ENCODE assay signal across 10 cellular contexts in genomic region chr2:101758001-101758400, GRCh38.
DNase-seq lines count a peak whose midpoint lies in the region; ATAC-seq and TF ChIP-seq lines count a peak whose summit lies in the region.
"Had no signal": no experiment of that assay in that cellular context is flagged by ENCODE, and none has a peak within 500 bp of the region (broad histone marks: within the 10 kb centered on the region; RNA-seq: fewer than 3 reads in every experiment).

No MANE protein-coding gene starts in this region.

- POLR2A ChIA-PET in Panc1 (lab: Charles Lee) = no interaction called here

- H3K4me3 ChIP-seq in DOHH2 (ENCODE audit: low read length) (no peak overlapping the region), Panc1 (ENCODE audit: low read depth in 2 of 2, low read length in 2 of 2) (no peak overlapping the region)

- H3F3A ChIP-seq in DOHH2 (ENCODE audit: control insufficient read depth, insufficient read depth) = peaks cover 25% of the 10 kb centered on the region

- peaks cover 52 to 72% of the 10 kb centered on the region in 2 donors for H3K4me1 Mint-ChIP-seq in immature natural killer cell

- peak overlapping the region in 3 of 5 donors; percentile 22 to 59 (median 39) for H3K4me3 Mint-ChIP-seq in immature natural killer cell

- H4K20me1 ChIP-seq in DOHH2 (ENCODE audit: control insufficient read depth, insufficient read depth, low read depth, low read length) = peaks cover 16% of the 10 kb centered on the region

- DNase-seq in Panc1 (ENCODE audit: low read depth, low spot score) (no peak), immature natural killer cell (no peak), NCI-H1048 (lab: John Stamatoyannopoulos, UW) (no peak), NCI-H1694 (lab: John Stamatoyannopoulos, UW) (no peak), germinal center (ENCODE audit: low spot score) (no peak), sciatic nerve (ENCODE audit: low spot score) (no peak)
- DNase-seq: NCI-H774, occipital lobe had no signal

- H3K36me3 Mint-ChIP-seq in immature natural killer cell = no peaks in the 10 kb centered on the region

- H3K27me3 Mint-ChIP-seq in immature natural killer cell (ENCODE audit: low read depth in 3 of 3) = peaks cover 0 to 3% (median 0%) of the 10 kb centered on the region in 3 donors

- H3K4me2 ChIP-seq in DOHH2 (ENCODE audit: low read length) = peak overlapping the region; percentile 2; the same call in 1 of the 2 replicates

- no peaks in the 10 kb centered on the region for H3K9me2 ChIP-seq in DOHH2 (replicated peaks; ENCODE audit: control insufficient read depth, low read length)

- H3K79me2 ChIP-seq in DOHH2 (ENCODE audit: control insufficient read depth, low read length) = peaks cover 86% of the 10 kb centered on the region

- no peaks in the 10 kb centered on the region for H3K9me3 Mint-ChIP-seq in immature natural killer cell

- peaks cover 11% of the 10 kb centered on the region for H3K36me3 ChIP-seq in DOHH2 (ENCODE audit: control insufficient read depth, low read length)
- no peaks in the 10 kb centered on the region for H3K36me3 ChIP-seq in Panc1 (ENCODE audit: control insufficient read depth, insufficient read depth, low read length)

- in situ Hi-C loops in Panc1 (cut with HindIII; ENCODE audit: low pct_unique_long_range_greater_than_20kb, low sequenced_read_pairs) = no loop called here

- no TSS peak for BruUV-seq in Panc1 (replicated peaks; lab: Mats Ljungman, UMichigan)

- peaks cover 73% of the 10 kb centered on the region for H3K4me1 ChIP-seq in DOHH2 (ENCODE audit: control insufficient read depth, low read length)
- H3K4me1 ChIP-seq in Panc1 (ENCODE audit: control insufficient read depth, insufficient read depth, low read length) = peaks cover 51% of the 10 kb centered on the region

- H3K27ac Mint-ChIP-seq in immature natural killer cell = no peak overlapping the region

- intact Hi-C loops in Panc1 (cut with micrococcal nuclease; ENCODE audit: unreplicated experiment) = no loop called here
- intact Hi-C loops in sciatic nerve (cut with DNase I) = no loop called here

- CTCF ChIA-PET in Panc1 (lab: Charles Lee) = no interaction called here

- ATAC-seq in GM21526 (IDR thresholded peaks at IDR 0.05; ENCODE audit: low FRiP score, unreplicated experiment) (peak; percentile 58), Panc1 (no peak), sciatic nerve (no peak)

- H3K27ac ChIP-seq in DOHH2 (ENCODE audit: low read depth, low read length) (no peak overlapping the region), Panc1 (ENCODE audit: low read length) (peak overlapping the region; percentile 76; the same call in 1 of the 2 replicates)

- H3K9me3 ChIP-seq in DOHH2 (ENCODE audit: control insufficient read depth, insufficient read depth, low read length) = no peaks in the 10 kb centered on the region
- H3K9me3 ChIP-seq in Panc1 (ENCODE audit: control insufficient read depth, insufficient read depth, low read depth, low read length) = no peaks in the 10 kb centered on the region

- TF ChIP-seq CTCF in DOHH2 (IDR thresholded peaks at IDR 0.05; ENCODE audit: low read depth, low read length, poor library complexity, severe bottlenecking) (no peak), Panc1 (IDR thresholded peaks at IDR 0.05) (no peak)

- H3K27me3 ChIP-seq in DOHH2 (ENCODE audit: control insufficient read depth, low read length) (no peaks in the 10 kb centered on the region), Panc1 (ENCODE audit: control insufficient read depth, insufficient read depth, low read length) (no peaks in the 10 kb centered on the region)
